In the genomic region with DNA sequence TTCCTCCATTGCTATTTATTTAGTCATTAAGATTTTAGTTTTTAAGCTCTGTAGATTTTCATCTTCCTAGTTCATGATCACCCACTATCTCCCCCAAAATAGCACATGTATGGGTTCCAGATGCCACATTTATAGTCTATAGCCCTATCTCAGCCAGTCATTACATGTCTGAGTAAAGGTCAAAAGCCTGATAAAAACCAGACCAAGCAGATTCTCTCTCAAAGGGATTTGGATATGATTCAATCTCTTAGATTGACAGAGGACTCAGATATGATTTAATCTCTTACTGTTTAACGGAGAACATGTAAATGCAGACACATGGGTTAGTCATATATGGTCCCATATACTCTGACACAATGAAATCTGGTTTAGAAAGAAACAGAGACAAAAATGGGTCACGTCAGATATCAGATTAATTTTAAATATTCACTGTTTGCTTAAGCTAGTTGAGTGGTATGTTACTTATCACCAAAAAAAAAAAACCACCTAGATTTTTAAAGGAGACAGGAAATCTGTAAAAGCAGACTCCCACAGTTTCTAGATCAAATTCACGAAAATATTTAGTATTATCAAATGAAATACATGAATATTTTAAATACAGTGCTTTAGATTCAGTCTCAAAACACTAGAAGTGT, we compare ENCODE assay signal across 22 cellular contexts.
DNase-seq lines count a peak whose midpoint lies in the region; ATAC-seq, FAIRE-seq and TF ChIP-seq lines count a peak whose summit lies in the region.
"Had no signal": no experiment of that assay in that cellular context is flagged by ENCODE, and none has a peak within 500 bp of the region (broad histone marks: within the 10 kb centered on the region; RNA-seq: fewer than 3 reads in every experiment).

No MANE protein-coding gene starts in this region.

- intact Hi-C loops in activated CD8-positive, alpha-beta T cell treated with anti-CD3 and anti-CD28 coated beads for 36 hours (cut with micrococcal nuclease): no loop called here

- FAIRE-seq in bronchial epithelial cell (lab: Jason Lieb, UNC): no peak
- FAIRE-seq: GM12891, H1 had no signal

- no peak overlapping the region for H3K27ac Mint-ChIP-seq in activated CD8-positive, alpha-beta T cell treated with anti-CD3 and anti-CD28 coated beads for 36 hours
- no peak overlapping the region for H3K27ac Mint-ChIP-seq in activated CD8-positive, alpha-beta T cell treated with anti-CD3 and anti-CD28 coated beads, Interleukin-2, amount 10 ng/mL, durations not matched to agents 7 days and 5 days
- H3K27ac Mint-ChIP-seq: IgD-negative memory B cell had no signal

- peak; percentile 67 for ATAC-seq in activated CD8-positive, alpha-beta T cell treated with anti-CD3 and anti-CD28 coated beads for 36 hours
- no peak for ATAC-seq in activated CD8-positive, alpha-beta T cell treated with anti-CD3 and anti-CD28 coated beads, Interleukin-2, amount 10 ng/mL, durations not matched to agents 7 days and 5 days
- peak; percentile 93 for ATAC-seq in stimulated activated naive CD8-positive, alpha-beta T cell treated with anti-CD3 and anti-CD28 coated beads, Interleukin-15, Interleukin-2, amounts not matched to agents 100 U/mL and 50 U/mL, for 24 hours
- ATAC-seq in GM19023 (IDR thresholded peaks at IDR 0.05; ENCODE audit: unreplicated experiment): no peak
- ATAC-seq: HCT116 had no signal

- H3K4me3 ChIP-seq in bronchial epithelial cell (ENCODE audit: low read depth, low read length): no peak overlapping the region

- no peaks in the 10 kb centered on the region for H3K27me3 Mint-ChIP-seq in activated CD8-positive, alpha-beta T cell treated with anti-CD3 and anti-CD28 coated beads for 36 hours
- no peaks in the 10 kb centered on the region for H3K27me3 Mint-ChIP-seq in activated CD8-positive, alpha-beta T cell treated with anti-CD3 and anti-CD28 coated beads, Interleukin-2, amount 10 ng/mL, durations not matched to agents 7 days and 5 days (ENCODE audit: low read depth)
- H3K27me3 Mint-ChIP-seq: IgD-negative memory B cell had no signal

- no peak for DNase-seq in activated CD8-positive, alpha-beta T cell treated with anti-CD3 and anti-CD28 coated beads for 36 hours
- no peak for DNase-seq in activated CD8-positive, alpha-beta T cell treated with anti-CD3 and anti-CD28 coated beads, Interleukin-2, amount 10 ng/mL, durations not matched to agents 7 days and 5 days
- peak; percentile 97 for DNase-seq in SK-N-DZ (ENCODE audit: low spot score)
- peak; percentile 45 for DNase-seq in bronchial epithelial cell (ENCODE audit: low read depth)
- no peak for DNase-seq in stimulated activated naive CD8-positive, alpha-beta T cell treated with anti-CD3 and anti-CD28 coated beads, Interleukin-15, Interleukin-2, amounts not matched to agents 100 U/mL and 50 U/mL, for 24 hours
- no peak for DNase-seq in stimulated activated CD4-positive, alpha-beta T cell treated with anti-CD3 and anti-CD28 coated beads, Interleukin-4, amount 100 ng/mL, for 24 hours
- DNase-seq: Calu3, DMS79 treated with DMSO at 0.1 percent for 48 hours, GF-D8, MM.1S, NCI-H1417 treated with DMSO at 0.1 percent for 48 hours, NCI-H1694 treated with DMSO at 0.1 percent for 48 hours, NCI-H2081, NCI-H2227 treated with DMSO at 0.1 percent for 48 hours, NCI-H526 treated with DMSO at 0.1 percent for 48 hours, RPMI8226, SHP77 had no signal

- POLR2A ChIA-PET in activated CD8-positive, alpha-beta T cell treated with anti-CD3 and anti-CD28 coated beads for 36 hours (lab: Charles Lee): interaction anchor here (1.2 kb wide), 1 partner anchor 20 kb away, joined by 4 read pairs; no protein-coding TSS in a partner anchor
- POLR2A ChIA-PET in activated CD8-positive, alpha-beta T cell treated with anti-CD3 and anti-CD28 coated beads, Interleukin-2, amount 10 ng/mL, durations not matched to agents 7 days and 5 days (lab: Charles Lee): no interaction called here

- H3K27me3 ChIP-seq in bronchial epithelial cell (ENCODE audit: control insufficient read depth, insufficient read depth, low read length): no peaks in the 10 kb centered on the region

- H3K9me3 Mint-ChIP-seq in activated CD8-positive, alpha-beta T cell treated with anti-CD3 and anti-CD28 coated beads for 36 hours: no peaks in the 10 kb centered on the region
- peaks cover 14% of the 10 kb centered on the region for H3K9me3 Mint-ChIP-seq in activated CD8-positive, alpha-beta T cell treated with anti-CD3 and anti-CD28 coated beads, Interleukin-2, amount 10 ng/mL, durations not matched to agents 7 days and 5 days (ENCODE audit: insufficient read depth)
- H3K9me3 Mint-ChIP-seq: IgD-negative memory B cell had no signal

- no peaks in the 10 kb centered on the region for H3K36me3 ChIP-seq in bronchial epithelial cell (ENCODE audit: control insufficient read depth, insufficient read depth, low read length)

- TF ChIP-seq CTCF in activated CD8-positive, alpha-beta T cell treated with anti-CD3 and anti-CD28 coated beads for 36 hours (IDR thresholded peaks at IDR 0.05): no peak
- no peak for TF ChIP-seq CTCF in bronchial epithelial cell (IDR thresholded peaks at IDR 0.05; ENCODE audit: insufficient read depth, low read length, severe bottlenecking)

- no peak overlapping the region for H3K4me3 Mint-ChIP-seq in activated CD8-positive, alpha-beta T cell treated with anti-CD3 and anti-CD28 coated beads for 36 hours
- no peak overlapping the region for H3K4me3 Mint-ChIP-seq in activated CD8-positive, alpha-beta T cell treated with anti-CD3 and anti-CD28 coated beads, Interleukin-2, amount 10 ng/mL, durations not matched to agents 7 days and 5 days
- H3K4me3 Mint-ChIP-seq: IgD-negative memory B cell had no signal

- peaks cover 23% of the 10 kb centered on the region for H3K4me1 Mint-ChIP-seq in activated CD8-positive, alpha-beta T cell treated with anti-CD3 and anti-CD28 coated beads for 36 hours (ENCODE audit: low read depth)
- peaks cover 24% of the 10 kb centered on the region for H3K4me1 Mint-ChIP-seq in activated CD8-positive, alpha-beta T cell treated with anti-CD3 and anti-CD28 coated beads, Interleukin-2, amount 10 ng/mL, durations not matched to agents 7 days and 5 days (ENCODE audit: low read depth)
- H3K4me1 Mint-ChIP-seq: IgD-negative memory B cell had no signal

- H3K36me3 Mint-ChIP-seq in activated CD8-positive, alpha-beta T cell treated with anti-CD3 and anti-CD28 coated beads for 36 hours (ENCODE audit: low read depth): peaks cover 2% of the 10 kb centered on the region
- H3K36me3 Mint-ChIP-seq in activated CD8-positive, alpha-beta T cell treated with anti-CD3 and anti-CD28 coated beads, Interleukin-2, amount 10 ng/mL, durations not matched to agents 7 days and 5 days (ENCODE audit: low read depth): peaks cover 23% of the 10 kb centered on the region

- CTCF ChIA-PET in activated CD8-positive, alpha-beta T cell treated with anti-CD3 and anti-CD28 coated beads for 36 hours (lab: Charles Lee): interaction anchor here (1.0 kb wide), 1 partner anchor 13 kb away, joined by 3 read pairs; no protein-coding TSS in a partner anchor
- CTCF ChIA-PET in activated CD8-positive, alpha-beta T cell treated with anti-CD3 and anti-CD28 coated beads, Interleukin-2, amount 10 ng/mL, durations not matched to agents 7 days and 5 days (lab: Charles Lee): interaction anchor here (1.2 to 1.4 kb wide), 2 partner anchors 12 to 115 kb away, joined by 3 to 5 read pairs; no protein-coding TSS in a partner anchor

Comparison
In these comparisons a context has a peak if more than half of its experiments do, and no peak if none do; other contexts are left out.
1. ATAC-seq: peak in activated CD8-positive, alpha-beta T cell treated with anti-CD3 and anti-CD28 coated beads for 36 hours (single experiment) and stimulated activated naive CD8-positive, alpha-beta T cell treated with anti-CD3 and anti-CD28 coated beads, Interleukin-15, Interleukin-2, amounts not matched to agents 100 U/mL and 50 U/mL, for 24 hours (single experiment); none in activated CD8-positive, alpha-beta T cell treated with anti-CD3 and anti-CD28 coated beads, Interleukin-2, amount 10 ng/mL, durations not matched to agents 7 days and 5 days (single experiment) and GM19023 (single experiment).
2. DNase-seq: peak in SK-N-DZ (single experiment) and bronchial epithelial cell (single experiment); none in activated CD8-positive, alpha-beta T cell treated with anti-CD3 and anti-CD28 coated beads for 36 hours (single experiment), activated CD8-positive, alpha-beta T cell treated with anti-CD3 and anti-CD28 coated beads, Interleukin-2, amount 10 ng/mL, durations not matched to agents 7 days and 5 days (single experiment), stimulated activated naive CD8-positive, alpha-beta T cell treated with anti-CD3 and anti-CD28 coated beads, Interleukin-15, Interleukin-2, amounts not matched to agents 100 U/mL and 50 U/mL, for 24 hours (single experiment) and stimulated activated CD4-positive, alpha-beta T cell treated with anti-CD3 and anti-CD28 coated beads, Interleukin-4, amount 100 ng/mL, for 24 hours (single experiment).